14 cellular contexts compared by ENCODE assay signal in the genomic region with DNA sequence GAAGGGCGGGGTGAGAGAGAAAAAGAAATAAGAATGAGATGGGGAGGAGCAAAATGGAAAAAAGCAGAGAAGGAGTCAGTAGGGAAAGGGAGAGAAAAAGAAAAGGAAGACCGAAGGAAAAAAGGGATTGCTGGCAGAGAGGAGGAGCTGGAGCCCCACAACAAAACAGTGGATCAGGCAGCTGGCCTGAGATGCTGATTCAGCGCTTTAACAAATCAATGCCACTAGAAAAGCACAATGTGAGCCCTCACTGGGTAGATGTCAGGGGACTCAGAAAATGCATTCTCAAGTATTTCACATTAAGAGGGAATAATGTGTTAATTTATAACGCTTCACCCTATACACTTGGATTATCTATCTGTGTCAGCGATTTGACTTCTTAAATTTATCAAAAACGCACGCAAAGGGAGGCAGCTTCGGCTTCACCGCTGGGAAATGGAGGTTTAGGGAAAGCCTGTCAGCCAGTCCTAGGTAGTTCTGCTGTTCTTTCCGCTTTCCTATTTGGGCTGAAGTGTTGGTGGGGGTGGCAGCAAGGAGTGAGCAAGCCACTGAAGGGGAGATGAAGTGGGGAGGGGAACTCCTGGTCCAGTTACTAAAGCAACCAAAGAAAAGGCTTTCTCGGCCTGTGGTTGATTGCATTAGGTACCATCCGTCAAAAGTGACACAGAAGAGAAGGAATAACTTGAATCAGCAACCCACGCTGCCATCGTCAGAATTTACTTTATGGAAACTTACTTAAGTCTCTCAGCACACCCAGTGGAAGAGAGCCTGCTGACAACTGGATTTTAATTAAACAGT.
DNase-seq lines count a peak whose midpoint lies in the region; ATAC-seq and TF ChIP-seq lines count a peak whose summit lies in the region.
"Had no signal": no experiment of that assay in that cellular context is flagged by ENCODE, and none has a peak within 500 bp of the region (broad histone marks: within the 10 kb centered on the region; RNA-seq: fewer than 3 reads in every experiment).

No MANE protein-coding gene starts in this region.

- 77 to 91% methylated on average over 14 of the region's 14 CpGs for WGBS in sigmoid colon, 2 donors

- H3K9ac ChIP-seq in HUES6 (ENCODE audit: low read length): peak overlapping the region; percentile 51

- TF ChIP-seq CTCF in astrocyte of the cerebellum (IDR thresholded peaks at IDR 0.05; ENCODE audit: low read depth, low read length, missing control alignments): no peak
- TF ChIP-seq CTCF in sigmoid colon (IDR thresholded peaks at IDR 0.05): no peak

- no peak for ATAC-seq in HG03025 (IDR thresholded peaks at IDR 0.05; ENCODE audit: low FRiP score, unreplicated experiment)
- ATAC-seq: left ventricle myocardium superior, Right ventricle myocardium inferior had no signal

- no peaks in the 10 kb centered on the region for H3K36me3 ChIP-seq in HUES6 (ENCODE audit: control insufficient read depth, insufficient read depth, low read length)
- H3K36me3 ChIP-seq in sigmoid colon: no peaks in the 10 kb centered on the region
- H3K36me3 ChIP-seq: HAP-1, upper lobe of left lung had no signal

- H3K4me3 ChIP-seq in HUES6 (ENCODE audit: low read depth, low read length) (peak overlapping the region; percentile 39), astrocyte of the cerebellum (ENCODE audit: low read depth, low read length) (no peak overlapping the region), sigmoid colon (no peak overlapping the region)
- H3K4me3 ChIP-seq: HAP-1, upper lobe of left lung had no signal

- no peaks in the 10 kb centered on the region for H3K9me3 ChIP-seq in HUES6 (ENCODE audit: control insufficient read depth, insufficient read depth, low read depth, low read length)
- no peaks in the 10 kb centered on the region for H3K9me3 ChIP-seq in sigmoid colon
- H3K9me3 ChIP-seq: HAP-1, upper lobe of left lung had no signal

- TF ChIP-seq EP300 in sigmoid colon (IDR thresholded peaks at IDR 0.05): no peak

- no peak for TF ChIP-seq POLR2A in sigmoid colon (IDR thresholded peaks at IDR 0.05)

- H3K27ac ChIP-seq in HUES6 (ENCODE audit: low read depth, low read length): peak overlapping the region; percentile 74
- H3K27ac ChIP-seq in sigmoid colon: peak overlapping the region; percentile 42 to 68 (median 61)
- H3K27ac ChIP-seq: upper lobe of left lung had no signal

- H3K4me1 ChIP-seq in HUES6 (ENCODE audit: control insufficient read depth, insufficient read depth, low read length): peaks cover 80% of the 10 kb centered on the region
- H3K4me1 ChIP-seq in sigmoid colon: peaks cover 0 to 60% (median 47%) of the 10 kb centered on the region in 4 donors

- intact Hi-C loops in sigmoid colon (cut with DNase I): loop anchor here (5.0 kb wide), 1 partner anchor 517 kb away; no protein-coding TSS in a partner anchor

- no peaks in the 10 kb centered on the region for H3K27me3 ChIP-seq in HUES6 (ENCODE audit: control insufficient read depth, insufficient read depth, low read length)
- H3K27me3 ChIP-seq in sigmoid colon: no peaks in the 10 kb centered on the region
- H3K27me3 ChIP-seq: upper lobe of left lung had no signal

- DNase-seq in astrocyte of the cerebellum (ENCODE audit: low read depth) (peak; percentile 44), iPS-NIHi11 (ENCODE audit: low spot score) (peak; percentile 33), sigmoid colon (no peak), UCSD-AML1 (lab: John Stamatoyannopoulos, UW; ENCODE audit: unreplicated experiment) (no peak)
- DNase-seq in activated CD4-positive, CD25-positive, alpha-beta regulatory T cell (lab: John Stamatoyannopoulos, UW): no peak
- DNase-seq in effector CD4-positive, alpha-beta T cell: no peak
- DNase-seq: activated T-cell treated with anti-CD3 and anti-CD28 coated beads for 4 hours, left ventricle myocardium superior, NCI-H2171, upper lobe of left lung had no signal

- in situ Hi-C loops in astrocyte of the cerebellum (cut with HindIII; ENCODE audit: low sequenced_read_pairs): no loop called here

Comparison
In these comparisons a context has a peak if more than half of its experiments do, and no peak if none do; other contexts are left out.
1. DNase-seq: peak in astrocyte of the cerebellum (single experiment) and iPS-NIHi11 (single experiment); none in sigmoid colon (single experiment), UCSD-AML1 (single experiment), activated CD4-positive, CD25-positive, alpha-beta regulatory T cell (0 of 4) and effector CD4-positive, alpha-beta T cell (single experiment).